Comparison of ENCODE assay signal across 1 cellular context in the genomic region with DNA sequence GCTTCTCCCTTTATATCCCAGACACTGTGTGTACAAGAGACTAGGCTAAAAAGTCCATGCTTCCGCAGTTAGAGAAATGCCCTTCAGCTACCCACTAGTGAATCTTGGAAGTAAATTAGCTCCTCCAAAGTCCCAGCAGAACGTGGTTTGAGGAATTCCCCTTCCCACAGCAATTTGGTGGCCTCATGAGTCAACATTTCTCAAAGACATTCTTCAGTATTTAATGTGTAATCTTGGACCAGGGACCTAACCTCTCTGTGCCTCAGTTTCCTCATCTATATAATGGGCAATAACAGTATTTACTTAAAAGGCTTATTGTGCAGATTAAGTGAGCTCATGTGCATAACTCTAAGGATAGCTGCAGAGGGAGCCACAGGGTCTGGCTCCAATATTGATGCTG.
TF ChIP-seq lines count a peak whose summit lies in the region.

No MANE protein-coding gene starts in this region.

TF ChIP-seq in WTC11, 78 proteins besides CTCF, POLR2A, EP300 and RAD21 (continued from another document):
- TF ChIP-seq FOXJ3 (CRISPR knock-in tag; IDR thresholded peaks at IDR 0.05; ENCODE audit: borderline replicate concordance) = no peak
- no peak for TF ChIP-seq ZNF416 (CRISPR knock-in tag; IDR thresholded peaks at IDR 0.05)
